ENCODE assay signal across 21 cellular contexts in genomic region chr16:75120253-75120652, GRCh38. TPM values are rescaled to one million over a fixed set of nuclear protein-coding genes. Genes with fewer than 3 reads are reported as not detected.
"Had no signal": no experiment of that assay in that cellular context is flagged by ENCODE, and none has a peak within 500 bp of the region (broad histone marks: within the 10 kb centered on the region; RNA-seq: fewer than 3 reads in every experiment).

No MANE protein-coding gene starts in this region.

- H3K27ac Mint-ChIP-seq: endodermal cell; naive thymus-derived CD8-positive, alpha-beta T cell; stimulated activated effector memory CD8-positive, alpha-beta T cell treated with anti-CD3 and anti-CD28 coated beads, Interleukin-12 subunit alpha, Interleukin-12 subunit beta, amount 100 ng/mL, for 72 hours; stimulated activated naive CD8-positive, alpha-beta T cell treated with anti-CD3 and anti-CD28 coated beads, Interleukin-15, Interleukin-2, amounts not matched to agents 100 ng/mL and 50 ng/mL, for 24 hours had no signal

- ATAC-seq: foreskin keratinocyte; left cardiac atrium; left ventricle myocardium superior; naive thymus-derived CD8-positive, alpha-beta T cell; right cardiac atrium; stimulated activated effector memory CD8-positive, alpha-beta T cell treated with anti-CD3 and anti-CD28 coated beads, Interleukin-12 subunit alpha, Interleukin-12 subunit beta, amount 100 ng/mL, for 72 hours had no signal

- H3K4me1 Mint-ChIP-seq: stimulated activated effector memory CD8-positive, alpha-beta T cell treated with anti-CD3 and anti-CD28 coated beads, Interleukin-12 subunit alpha, Interleukin-12 subunit beta, amount 100 ng/mL, for 72 hours had no signal

- H3K4me3 Mint-ChIP-seq: endodermal cell; naive thymus-derived CD8-positive, alpha-beta T cell; neural crest cell; stimulated activated effector memory CD8-positive, alpha-beta T cell treated with anti-CD3 and anti-CD28 coated beads, Interleukin-12 subunit alpha, Interleukin-12 subunit beta, amount 100 ng/mL, for 72 hours; stimulated activated naive CD8-positive, alpha-beta T cell treated with anti-CD3 and anti-CD28 coated beads, Interleukin-15, Interleukin-2, amounts not matched to agents 100 ng/mL and 50 ng/mL, for 24 hours had no signal

- H3K27ac ChIP-seq: coronary artery, foreskin keratinocyte, ovary, tibial artery, upper lobe of left lung, vagina had no signal

- H3K9me3 ChIP-seq: ovary, vagina had no signal

- H3K4me3 ChIP-seq: coronary artery, ovary, tibial artery, upper lobe of left lung, vagina had no signal

- H3K36me3 ChIP-seq: ovary, tibial artery, upper lobe of left lung, vagina had no signal

- H3K4me1 ChIP-seq: foreskin keratinocyte had no signal

- H3K36me3 Mint-ChIP-seq: stimulated activated effector memory CD8-positive, alpha-beta T cell treated with anti-CD3 and anti-CD28 coated beads, Interleukin-12 subunit alpha, Interleukin-12 subunit beta, amount 100 ng/mL, for 72 hours had no signal

- H3K27me3 ChIP-seq: foreskin keratinocyte, ovary, tibial artery, upper lobe of left lung, vagina had no signal

- FAIRE-seq: endothelial cell of umbilical vein, kidney had no signal

- DNase-seq: effector CD4-positive, alpha-beta T cell; endodermal cell; erythroblast; foreskin keratinocyte; kidney; left cardiac atrium; left ventricle myocardium superior; naive thymus-derived CD8-positive, alpha-beta T cell; nucleus accumbens; ovary; right cardiac atrium; stimulated activated CD4-positive, alpha-beta T cell treated with anti-CD3 and anti-CD28 coated beads, Interleukin-4, amount 100 ng/mL, for 1 hour; stimulated activated CD8-positive, alpha-beta memory T cell treated with anti-CD3 and anti-CD28 coated beads, Interleukin-4, amount 100 ng/mL, for 48 hours; tibial artery; upper lobe of left lung had no signal

RNA-seq across cellular contexts. Expression of gene LDHD, which starts 3.7 kb away (rescaled TPM):
- total RNA-seq: endothelial cell of umbilical vein; naive thymus-derived CD8-positive, alpha-beta T cell had no signal
- polyA plus RNA-seq: naive thymus-derived CD8-positive, alpha-beta T cell had no signal
